29 cellular contexts compared by ENCODE assay signal in genomic region chr2:141641462-141641861, GRCh38.
DNase-seq lines count a peak whose midpoint lies in the region; ATAC-seq and TF ChIP-seq lines count a peak whose summit lies in the region.
"Had no signal": no experiment of that assay in that cellular context is flagged by ENCODE, and none has a peak within 500 bp of the region (broad histone marks: within the 10 kb centered on the region; RNA-seq: fewer than 3 reads in every experiment).

No MANE protein-coding gene starts in this region.

- no peak overlapping the region for H3K27ac Mint-ChIP-seq in MCF 10A (ENCODE audit: low read depth, unreplicated experiment)
- no peak overlapping the region for H3K27ac Mint-ChIP-seq in activated naive CD8-positive, alpha-beta T cell treated with anti-CD3 and anti-CD28 coated beads for 36 hours
- H3K27ac Mint-ChIP-seq in activated naive CD8-positive, alpha-beta T cell treated with anti-CD3 and anti-CD28 coated beads, Interleukin-2, amount 50 U/mL, for 24 hours, result no peak overlapping the region
- H3K27ac Mint-ChIP-seq: activated CD4-positive, alpha-beta memory T cell treated with anti-CD3 and anti-CD28 coated beads for 36 hours; brain; mesothelial cell of epicardium; nephron; T-helper 17 cell; type B pancreatic cell had no signal

- H3K27me3 Mint-ChIP-seq in MCF 10A (ENCODE audit: insufficient read depth, unreplicated experiment), result peaks cover 29% of the 10 kb centered on the region
- no peaks in the 10 kb centered on the region for H3K27me3 Mint-ChIP-seq in activated naive CD8-positive, alpha-beta T cell treated with anti-CD3 and anti-CD28 coated beads for 36 hours
- H3K27me3 Mint-ChIP-seq in activated naive CD8-positive, alpha-beta T cell treated with anti-CD3 and anti-CD28 coated beads, Interleukin-2, amount 50 U/mL, for 24 hours, result no peaks in the 10 kb centered on the region
- H3K27me3 Mint-ChIP-seq: activated CD4-positive, alpha-beta memory T cell treated with anti-CD3 and anti-CD28 coated beads for 36 hours; T-helper 17 cell; type B pancreatic cell had no signal

- no peaks in the 10 kb centered on the region for H3K27me3 ChIP-seq in breast epithelium
- H3K27me3 ChIP-seq: gastroesophageal sphincter had no signal

- H3K36me3 ChIP-seq in breast epithelium, result no peaks in the 10 kb centered on the region
- H3K36me3 ChIP-seq: gastroesophageal sphincter had no signal

- ATAC-seq in SK-N-SH treated with all-trans-retinoic acid at 6 μM for 48 hours (peak; percentile 78), HG03025 (IDR thresholded peaks at IDR 0.05; ENCODE audit: low FRiP score, unreplicated experiment) (no peak)
- no peak for ATAC-seq in activated naive CD8-positive, alpha-beta T cell treated with anti-CD3 and anti-CD28 coated beads, Interleukin-2, amount 50 U/mL, for 24 hours
- ATAC-seq: gastroesophageal sphincter, GM12878, left colon, T-helper 17 cell had no signal

- TF ChIP-seq CTCF in MCF 10A (IDR thresholded peaks at IDR 0.05; ENCODE audit: unreplicated experiment) (no peak), breast epithelium (IDR thresholded peaks at IDR 0.05) (no peak), fibroblast of pulmonary artery (IDR thresholded peaks at IDR 0.05; ENCODE audit: low read length, missing control alignments) (no peak)

- intact Hi-C loops in MCF 10A (cut with micrococcal nuclease), result no loop called here
- intact Hi-C loops in breast epithelium (cut with DNase I; ENCODE audit: low total_unique reads), result no loop called here

- no peaks in the 10 kb centered on the region for H3K4me1 ChIP-seq in breast epithelium
- H3K4me1 ChIP-seq: gastroesophageal sphincter had no signal

- no peak overlapping the region for H3K4me3 Mint-ChIP-seq in MCF 10A (ENCODE audit: unreplicated experiment)
- H3K4me3 Mint-ChIP-seq in activated naive CD8-positive, alpha-beta T cell treated with anti-CD3 and anti-CD28 coated beads for 36 hours, result no peak overlapping the region
- H3K4me3 Mint-ChIP-seq in activated naive CD8-positive, alpha-beta T cell treated with anti-CD3 and anti-CD28 coated beads, Interleukin-2, amount 50 U/mL, for 24 hours, result no peak overlapping the region
- H3K4me3 Mint-ChIP-seq: activated CD4-positive, alpha-beta memory T cell treated with anti-CD3 and anti-CD28 coated beads for 36 hours; brain; mesothelial cell of epicardium; nephron; T-helper 17 cell; type B pancreatic cell had no signal

- POLR2A ChIA-PET in MCF 10A (lab: Yijun Ruan, JAX), result no interaction called here

- no TSS peak for BruUV-seq in MCF 10A (replicated peaks; lab: Mats Ljungman, UMichigan)

- no peaks in the 10 kb centered on the region for H3K36me3 Mint-ChIP-seq in MCF 10A (ENCODE audit: insufficient read depth, unreplicated experiment)
- H3K36me3 Mint-ChIP-seq in activated naive CD8-positive, alpha-beta T cell treated with anti-CD3 and anti-CD28 coated beads for 36 hours, result no peaks in the 10 kb centered on the region
- no peaks in the 10 kb centered on the region for H3K36me3 Mint-ChIP-seq in activated naive CD8-positive, alpha-beta T cell treated with anti-CD3 and anti-CD28 coated beads, Interleukin-2, amount 50 U/mL, for 24 hours (ENCODE audit: low read depth)
- H3K36me3 Mint-ChIP-seq: activated CD4-positive, alpha-beta memory T cell treated with anti-CD3 and anti-CD28 coated beads for 36 hours; brain; mesothelial cell of epicardium; type B pancreatic cell had no signal

- TF ChIP-seq POLR2A in breast epithelium (IDR thresholded peaks at IDR 0.05), result no peak

- DNase-seq in MCF 10A (ENCODE audit: unreplicated experiment) (peak; percentile 30), breast epithelium (ENCODE audit: low spot score in 2 of 2) (no peak), fibroblast of pulmonary artery (ENCODE audit: low read depth) (peak; percentile 35), OCI-M1 (lab: John Stamatoyannopoulos, UW) (no peak)
- no peak for DNase-seq in activated naive CD8-positive, alpha-beta T cell treated with anti-CD3 and anti-CD28 coated beads for 36 hours
- no peak for DNase-seq in activated naive CD8-positive, alpha-beta T cell treated with anti-CD3 and anti-CD28 coated beads, Interleukin-2, amount 50 U/mL, for 24 hours
- DNase-seq: activated CD4-positive, alpha-beta memory T cell treated with anti-CD3 and anti-CD28 coated beads for 36 hours; activated naive CD4-positive, alpha-beta T cell; activated T-cell treated with anti-CD3 and anti-CD28 coated beads for 4 hours; C1 segment of cervical spinal cord; cortex of kidney; GF-D8; Kasumi-1; left colon; NCI-H1417; posterior cingulate gyrus; SHP77; small intestine; stimulated activated CD4-positive, alpha-beta T cell treated with anti-CD3 and anti-CD28 coated beads, Interleukin-4, amount 100 ng/mL, for 24 hours; T-helper 17 cell had no signal

- H3K9me3 ChIP-seq in breast epithelium, result no peaks in the 10 kb centered on the region
- H3K9me3 ChIP-seq: gastroesophageal sphincter had no signal

- CTCF ChIA-PET in MCF 10A (lab: Yijun Ruan, JAX), result no interaction called here

- H3K4me3 ChIP-seq in breast epithelium (no peak overlapping the region), fibroblast of pulmonary artery (replicated peaks; ENCODE audit: low read depth, low read length) (no peak overlapping the region)
- H3K4me3 ChIP-seq: gastroesophageal sphincter, GM12878 had no signal

- no peaks in the 10 kb centered on the region for H3K4me1 Mint-ChIP-seq in MCF 10A (ENCODE audit: insufficient read depth, unreplicated experiment)
- no peaks in the 10 kb centered on the region for H3K4me1 Mint-ChIP-seq in activated naive CD8-positive, alpha-beta T cell treated with anti-CD3 and anti-CD28 coated beads for 36 hours
- H3K4me1 Mint-ChIP-seq in activated naive CD8-positive, alpha-beta T cell treated with anti-CD3 and anti-CD28 coated beads, Interleukin-2, amount 50 U/mL, for 24 hours, result no peaks in the 10 kb centered on the region
- H3K4me1 Mint-ChIP-seq: brain, nephron, T-helper 17 cell had no signal

- no peaks in the 10 kb centered on the region for H3K9me3 Mint-ChIP-seq in MCF 10A (ENCODE audit: unreplicated experiment)
- peaks cover 7% of the 10 kb centered on the region for H3K9me3 Mint-ChIP-seq in activated naive CD8-positive, alpha-beta T cell treated with anti-CD3 and anti-CD28 coated beads for 36 hours
- H3K9me3 Mint-ChIP-seq in activated naive CD8-positive, alpha-beta T cell treated with anti-CD3 and anti-CD28 coated beads, Interleukin-2, amount 50 U/mL, for 24 hours, result peaks cover 23% of the 10 kb centered on the region
- H3K9me3 Mint-ChIP-seq: brain, mesothelial cell of epicardium, nephron, type B pancreatic cell had no signal

- H3K27ac ChIP-seq in breast epithelium, result no peak overlapping the region
- H3K27ac ChIP-seq: 22Rv1, gastroesophageal sphincter had no signal

TF ChIP-seq in SK-N-SH treated with all-trans-retinoic acid at 6 μM for 48 hours, 23 proteins besides CTCF, POLR2A, EP300 and RAD21 (continues in another document):
- TF ChIP-seq CREB5 (CRISPR knock-in tag; IDR thresholded peaks at IDR 0.05; ENCODE audit: low read depth), result no peak
- TF ChIP-seq ZFP3 (CRISPR knock-in tag; IDR thresholded peaks at IDR 0.05), result no peak
- TF ChIP-seq SNAI2 (CRISPR knock-in tag; IDR thresholded peaks at IDR 0.05), result no peak
- TF ChIP-seq ISL1 (CRISPR knock-in tag; IDR thresholded peaks at IDR 0.05), result no peak
- no peak for TF ChIP-seq TOX (CRISPR knock-in tag; IDR thresholded peaks at IDR 0.05; ENCODE audit: borderline replicate concordance)
- TF ChIP-seq ZNF565 (CRISPR knock-in tag; conservative IDR thresholded peaks at IDR 0.05; ENCODE audit: low read depth), result no peak
- TF ChIP-seq POU6F1 (CRISPR knock-in tag; IDR thresholded peaks at IDR 0.05; ENCODE audit: borderline replicate concordance, low read depth), result no peak
- no peak for TF ChIP-seq PATZ1 (CRISPR knock-in tag; IDR thresholded peaks at IDR 0.05; ENCODE audit: borderline replicate concordance)
- no peak for TF ChIP-seq ZFP30 (CRISPR knock-in tag; IDR thresholded peaks at IDR 0.05)

Comparison
In these comparisons a context has a peak if more than half of its experiments do, and no peak if none do; other contexts are left out.
1. DNase-seq: peak in MCF 10A (single experiment) and fibroblast of pulmonary artery (single experiment); none in breast epithelium (0 of 2), activated naive CD8-positive, alpha-beta T cell treated with anti-CD3 and anti-CD28 coated beads for 36 hours (single experiment), activated naive CD8-positive, alpha-beta T cell treated with anti-CD3 and anti-CD28 coated beads, Interleukin-2, amount 50 U/mL, for 24 hours (single experiment) and OCI-M1 (single experiment).